In genomic region chr9:84827248-84827786, GRCh38 we compare ENCODE assay signal across 26 cellular contexts.
"Had no signal": no experiment of that assay in that cellular context is flagged by ENCODE, and none has a peak within 500 bp of the region (broad histone marks: within the 10 kb centered on the region; RNA-seq: fewer than 3 reads in every experiment).

No MANE protein-coding gene starts in this region.

- H3K9ac ChIP-seq: neural progenitor cell had no signal

- H3K9me3 ChIP-seq: gastroesophageal sphincter, right lobe of liver, upper lobe of right lung had no signal

- H3K36me3 ChIP-seq: cardiac muscle cell, gastroesophageal sphincter, neural progenitor cell, right lobe of liver, upper lobe of right lung had no signal

- H2AFZ ChIP-seq: neural progenitor cell had no signal

- H3K27ac ChIP-seq: cardiac muscle cell, gastroesophageal sphincter, neural progenitor cell, right lobe of liver, upper lobe of right lung had no signal

- H3K4me1 ChIP-seq: right lobe of liver, upper lobe of right lung had no signal

- H3K27me3 ChIP-seq: cardiac muscle cell, dorsolateral prefrontal cortex, gastroesophageal sphincter, neural progenitor cell, right lobe of liver, upper lobe of right lung had no signal

- ATAC-seq: activated CD4-positive, alpha-beta T cell treated with anti-CD3 and anti-CD28 coated beads for 36 hours; activated naive CD4-positive, alpha-beta T cell treated with anti-CD3 and anti-CD28 coated beads, Interleukin-2, amount 50 U/mL, for 72 hours; activated T-cell treated with anti-CD3 and anti-CD28 coated beads, Interleukin-2, amount 50 U/mL, for 72 hours; gastroesophageal sphincter; right lobe of liver; stimulated activated naive CD8-positive, alpha-beta T cell treated with anti-CD3 and anti-CD28 coated beads, Interleukin-15, Interleukin-2, amounts not matched to agents 100 U/mL and 50 U/mL, for 24 hours; upper lobe of right lung had no signal

- H3K4me2 ChIP-seq: neural progenitor cell had no signal

- H3K4me3 ChIP-seq: cardiac muscle cell, coronary artery, dorsolateral prefrontal cortex, gastroesophageal sphincter, lung, neural progenitor cell, right lobe of liver, skin epidermis, upper lobe of right lung had no signal

- DNase-seq: activated CD4-positive, alpha-beta T cell treated with anti-CD3 and anti-CD28 coated beads for 36 hours; activated CD4-positive, CD25-positive, alpha-beta regulatory T cell; activated naive CD4-positive, alpha-beta T cell; activated T-cell treated with anti-CD3 and anti-CD28 coated beads for 4 hours; activated T-cell treated with anti-CD3 and anti-CD28 coated beads, Interleukin-2, amount 50 U/mL, for 72 hours; anterior cingulate cortex; dorsolateral prefrontal cortex; effector memory CD4-positive, alpha-beta T cell; hypothalamus; immature natural killer cell; kidney; naive B cell; occipital lobe; posterior cingulate gyrus; right lobe of liver; stimulated activated CD4-positive, alpha-beta T cell treated with anti-CD3 and anti-CD28 coated beads, Interleukin-12 subunit alpha, Interleukin-12 subunit beta, amount 100 ng/mL, for 4 hours; stimulated activated CD4-positive, alpha-beta T cell treated with anti-CD3 and anti-CD28 coated beads, Interleukin-4, amount 100 ng/mL, for 1 hour; stimulated activated naive CD8-positive, alpha-beta T cell treated with anti-CD3 and anti-CD28 coated beads, Interleukin-15, Interleukin-2, amounts not matched to agents 100 U/mL and 50 U/mL, for 24 hours; upper lobe of right lung had no signal
